21 cellular contexts compared by ENCODE assay signal in the genomic region with DNA sequence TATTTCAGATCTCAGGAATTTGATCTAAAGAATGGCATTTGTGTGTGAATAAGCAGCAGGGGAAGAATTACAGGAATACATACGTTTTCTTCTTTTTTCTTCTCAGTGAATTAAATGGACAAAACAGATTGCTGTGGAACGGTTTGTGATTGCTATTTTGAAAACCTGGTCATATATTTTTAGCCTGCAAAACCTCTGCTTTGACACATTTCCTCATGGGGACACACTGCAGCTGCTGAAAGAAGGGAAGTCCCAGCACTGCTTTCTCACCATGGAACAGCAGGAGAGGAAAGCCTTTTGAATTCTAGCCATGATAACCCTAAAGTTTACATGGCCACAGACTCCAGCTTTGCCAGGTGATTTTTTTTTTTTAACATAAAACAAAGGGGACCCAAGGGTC.
DNase-seq lines count a peak whose midpoint lies in the region; ATAC-seq, FAIRE-seq and TF ChIP-seq lines count a peak whose summit lies in the region.
"Had no signal": no experiment of that assay in that cellular context is flagged by ENCODE, and none has a peak within 500 bp of the region (broad histone marks: within the 10 kb centered on the region; RNA-seq: fewer than 3 reads in every experiment).

No MANE protein-coding gene starts in this region.

- H2BK120ac ChIP-seq in mesenchymal stem cell (ENCODE audit: low read depth, low read length), result no peak overlapping the region

- H2BK15ac ChIP-seq in mesenchymal stem cell (ENCODE audit: low read depth, poor library complexity, severe bottlenecking), result no peak overlapping the region

- H2BK12ac ChIP-seq in mesenchymal stem cell (ENCODE audit: low read length in 2 of 2), result no peak overlapping the region

- peak overlapping the region; percentile 17 to 86 (median 77); a peak in 21 of 22 replicates for H3K9ac ChIP-seq in BLaER1 treated with 17β-estradiol and CSF1 and Interleukin-3, amounts not matched to agents 10 nM and 100 nM
- no peak overlapping the region for H3K9ac ChIP-seq in astrocyte (ENCODE audit: low read length)
- no peak overlapping the region for H3K9ac ChIP-seq in mesenchymal stem cell (ENCODE audit: low read length)
- H3K9ac ChIP-seq: KMS-11 had no signal

- peaks cover 41 to 92% (median 72%) of the 10 kb centered on the region in 10 experiments for H3K4me1 ChIP-seq in BLaER1 treated with 17β-estradiol and CSF1 and Interleukin-3, amounts not matched to agents 10 nM and 100 nM
- H3K4me1 ChIP-seq in astrocyte (ENCODE audit: insufficient read depth, low read length) (peaks cover 9% of the 10 kb centered on the region), mesenchymal stem cell (ENCODE audit: control insufficient read depth, insufficient read depth, low read depth, low read length) (peaks cover 2% of the 10 kb centered on the region), esophagus squamous epithelium (peaks cover 3 to 28% (median 4%) of the 10 kb centered on the region in 3 donors)
- H3K4me1 ChIP-seq: A549 had no signal

- DNase-seq in astrocyte (ENCODE audit: low read depth), result no peak
- DNase-seq in mesenchymal stem cell, result no peak
- no peak for DNase-seq in activated T-helper 1 cell treated with anti-CD3 and anti-CD28 coated beads, Interleukin-12 subunit alpha, Interleukin-12 subunit beta, Interleukin-2, Interleukin-4 antibody, amounts not matched to agents 30 ng/mL and 10 ng/mL and 1 ng/mL, durations not matched to agents 14 hours and 24 hours and 36 hours (ENCODE audit: low spot score)
- no peak for DNase-seq in esophagus squamous epithelium (lab: John Stamatoyannopoulos, UW)
- DNase-seq in HT-29 (ENCODE audit: low spot score), result no peak
- DNase-seq in omental fat pad (ENCODE audit: low spot score), result no peak
- DNase-seq: activated naive CD8-positive, alpha-beta T cell treated with anti-CD3 and anti-CD28 coated beads, Interleukin-2, amount 50 U/mL, for 24 hours; DMS79 treated with DMSO at 0.1 percent for 48 hours; NCI-H1436; SHP77; stimulated activated CD4-positive, alpha-beta T cell treated with anti-CD3 and anti-CD28 coated beads, Interleukin-2, amount 100 ng/mL, for 24 hours had no signal

- H4K8ac ChIP-seq in mesenchymal stem cell (ENCODE audit: low read length), result no peak overlapping the region

- intact Hi-C loops in activated T-helper 1 cell treated with anti-CD3 and anti-CD28 coated beads, Interleukin-12 subunit alpha, Interleukin-12 subunit beta, Interleukin-2, Interleukin-4 antibody, amounts not matched to agents 30 ng/mL and 10 ng/mL and 1 ng/mL, durations not matched to agents 14 hours and 24 hours and 36 hours (cut with micrococcal nuclease), result loop anchor here (10.0 kb wide), 1 partner anchor 460 kb away; no protein-coding TSS in a partner anchor
- intact Hi-C loops in esophagus squamous epithelium (cut with DNase I), result no loop called here

- peak overlapping the region in 10 of 11 experiments; percentile 67 to 94 (median 86); a peak in 21 of 22 replicates for H3K27ac ChIP-seq in BLaER1 treated with 17β-estradiol and CSF1 and Interleukin-3, amounts not matched to agents 10 nM and 100 nM
- H3K27ac ChIP-seq in astrocyte (ENCODE audit: low read depth, low read length), result no peak overlapping the region
- peak overlapping the region; percentile 39 for H3K27ac ChIP-seq in mesenchymal stem cell (ENCODE audit: low read length, poor library complexity, severe bottlenecking)
- H3K27ac ChIP-seq in esophagus squamous epithelium, result peak overlapping the region in 2 of 4 donors; percentile 10 to 25
- H3K27ac ChIP-seq: A549, dorsolateral prefrontal cortex, KMS-11 had no signal

- no peak for TF ChIP-seq POLR2A in esophagus squamous epithelium (IDR thresholded peaks at IDR 0.05)

- H3K18ac ChIP-seq in mesenchymal stem cell (ENCODE audit: low read depth in 1 of 2, low read length in 2 of 2), result no peak overlapping the region

- H2AK5ac ChIP-seq in mesenchymal stem cell (ENCODE audit: low read length, severe bottlenecking), result no peak overlapping the region

- peaks cover 28% of the 10 kb centered on the region for H3K4me1 Mint-ChIP-seq in astrocyte (ENCODE audit: low read depth, unreplicated experiment)
- no peaks in the 10 kb centered on the region for H3K4me1 Mint-ChIP-seq in activated T-helper 1 cell treated with anti-CD3 and anti-CD28 coated beads, Interleukin-12 subunit alpha, Interleukin-12 subunit beta, Interleukin-2, Interleukin-4 antibody, amounts not matched to agents 30 ng/mL and 10 ng/mL and 1 ng/mL, durations not matched to agents 14 hours and 24 hours and 36 hours (ENCODE audit: low read depth)
- H3K4me1 Mint-ChIP-seq: activated naive CD8-positive, alpha-beta T cell treated with anti-CD3 and anti-CD28 coated beads, Interleukin-2, amount 50 U/mL, for 24 hours; CD14-positive monocyte; memory B cell had no signal

- FAIRE-seq in astrocyte (lab: Jason Lieb, UNC), result no peak
- FAIRE-seq: A549, islet of Langerhans, urothelium cell line had no signal

- no peak overlapping the region for H3K14ac ChIP-seq in mesenchymal stem cell (ENCODE audit: low read length in 2 of 2)

- no peaks in the 10 kb centered on the region for H3K36me3 Mint-ChIP-seq in astrocyte (ENCODE audit: low read depth, unreplicated experiment)
- no peaks in the 10 kb centered on the region for H3K36me3 Mint-ChIP-seq in activated T-helper 1 cell treated with anti-CD3 and anti-CD28 coated beads, Interleukin-12 subunit alpha, Interleukin-12 subunit beta, Interleukin-2, Interleukin-4 antibody, amounts not matched to agents 30 ng/mL and 10 ng/mL and 1 ng/mL, durations not matched to agents 14 hours and 24 hours and 36 hours (ENCODE audit: low read depth)
- H3K36me3 Mint-ChIP-seq: CD14-positive monocyte, memory B cell had no signal

- H3K27ac Mint-ChIP-seq in astrocyte (ENCODE audit: unreplicated experiment), result peak overlapping the region; percentile 0
- no peak overlapping the region for H3K27ac Mint-ChIP-seq in activated T-helper 1 cell treated with anti-CD3 and anti-CD28 coated beads, Interleukin-12 subunit alpha, Interleukin-12 subunit beta, Interleukin-2, Interleukin-4 antibody, amounts not matched to agents 30 ng/mL and 10 ng/mL and 1 ng/mL, durations not matched to agents 14 hours and 24 hours and 36 hours
- H3K27ac Mint-ChIP-seq: activated naive CD8-positive, alpha-beta T cell treated with anti-CD3 and anti-CD28 coated beads, Interleukin-2, amount 50 U/mL, for 24 hours; CD14-positive monocyte; memory B cell had no signal

- H2AFZ ChIP-seq in astrocyte (ENCODE audit: low read depth, low read length) (no peak overlapping the region), mesenchymal stem cell (ENCODE audit: low read depth, low read length) (no peak overlapping the region)

- H3K4me2 ChIP-seq in BLaER1 treated with 17β-estradiol and CSF1 and Interleukin-3, amounts not matched to agents 10 nM and 100 nM, result peak overlapping the region; percentile 71 to 93 (median 81)
- H3K4me2 ChIP-seq in astrocyte (ENCODE audit: low read length) (no peak overlapping the region), mesenchymal stem cell (ENCODE audit: low read length, poor library complexity, severe bottlenecking) (no peak overlapping the region)
- H3K4me2 ChIP-seq: A549, KMS-11 had no signal

- H2BK5ac ChIP-seq in mesenchymal stem cell (ENCODE audit: low read depth, low read length, poor library complexity, severe bottlenecking), result no peak overlapping the region

- H3K4me3 Mint-ChIP-seq in astrocyte (ENCODE audit: unreplicated experiment), result no peak overlapping the region
- H3K4me3 Mint-ChIP-seq in activated T-helper 1 cell treated with anti-CD3 and anti-CD28 coated beads, Interleukin-12 subunit alpha, Interleukin-12 subunit beta, Interleukin-2, Interleukin-4 antibody, amounts not matched to agents 30 ng/mL and 10 ng/mL and 1 ng/mL, durations not matched to agents 14 hours and 24 hours and 36 hours, result no peak overlapping the region
- H3K4me3 Mint-ChIP-seq: activated naive CD8-positive, alpha-beta T cell treated with anti-CD3 and anti-CD28 coated beads, Interleukin-2, amount 50 U/mL, for 24 hours; CD14-positive monocyte; memory B cell had no signal

- no peaks in the 10 kb centered on the region for H4K20me1 ChIP-seq in BLaER1 treated with 17β-estradiol and CSF1 and Interleukin-3, amounts not matched to agents 10 nM and 100 nM
- no peaks in the 10 kb centered on the region for H4K20me1 ChIP-seq in astrocyte (ENCODE audit: insufficient read depth, low read length)

- H3K27me3 ChIP-seq in BLaER1 treated with 17β-estradiol and CSF1 and Interleukin-3, amounts not matched to agents 10 nM and 100 nM, result no peaks in the 10 kb centered on the region
- H3K27me3 ChIP-seq in astrocyte (ENCODE audit: insufficient read depth, low read length) (no peaks in the 10 kb centered on the region), mesenchymal stem cell (ENCODE audit: control insufficient read depth in 1 of 2, insufficient read depth in 1 of 2, low read length in 2 of 2) (no peaks in the 10 kb centered on the region), esophagus squamous epithelium (no peaks in the 10 kb centered on the region)
- H3K27me3 ChIP-seq: dorsolateral prefrontal cortex had no signal

- no peak overlapping the region for H4K91ac ChIP-seq in mesenchymal stem cell (ENCODE audit: low read length)

- H3K4ac ChIP-seq in mesenchymal stem cell (ENCODE audit: low read depth in 1 of 2, low read length in 2 of 2), result no peak overlapping the region

- peaks cover 2% of the 10 kb centered on the region for H3K9me3 Mint-ChIP-seq in astrocyte (ENCODE audit: unreplicated experiment)
- no peaks in the 10 kb centered on the region for H3K9me3 Mint-ChIP-seq in activated T-helper 1 cell treated with anti-CD3 and anti-CD28 coated beads, Interleukin-12 subunit alpha, Interleukin-12 subunit beta, Interleukin-2, Interleukin-4 antibody, amounts not matched to agents 30 ng/mL and 10 ng/mL and 1 ng/mL, durations not matched to agents 14 hours and 24 hours and 36 hours

- TF ChIP-seq CTCF in astrocyte (IDR thresholded peaks at IDR 0.05; ENCODE audit: insufficient read depth, low read depth, low read length), result no peak
- no peak for TF ChIP-seq CTCF in esophagus squamous epithelium (IDR thresholded peaks at IDR 0.05)
- TF ChIP-seq CTCF in omental fat pad (IDR thresholded peaks at IDR 0.05), result no peak

- no peak overlapping the region for H3K23ac ChIP-seq in mesenchymal stem cell (ENCODE audit: low read length in 2 of 2)

- no peaks in the 10 kb centered on the region for H3K79me1 ChIP-seq in mesenchymal stem cell (replicated peaks; ENCODE audit: low read length, poor library complexity, severe bottlenecking)

- H3K36me3 ChIP-seq in BLaER1 treated with 17β-estradiol and CSF1 and Interleukin-3, amounts not matched to agents 10 nM and 100 nM, result peaks cover 0 to 15% (median 0%) of the 10 kb centered on the region in 11 experiments; a peak in 3 of 22 replicates
- H3K36me3 ChIP-seq in astrocyte (ENCODE audit: insufficient read depth, low read length) (no peaks in the 10 kb centered on the region), mesenchymal stem cell (ENCODE audit: control insufficient read depth in 1 of 2, insufficient read depth in 2 of 2, low read depth in 1 of 2, low read length in 2 of 2) (no peaks in the 10 kb centered on the region), esophagus squamous epithelium (no peaks in the 10 kb centered on the region)

- H3K4me3 ChIP-seq in BLaER1 treated with 17β-estradiol and CSF1 and Interleukin-3, amounts not matched to agents 10 nM and 100 nM, result peak overlapping the region in 9 of 10 experiments; percentile 9 to 58 (median 52); a peak in 17 of 20 replicates
- no peak overlapping the region for H3K4me3 ChIP-seq in astrocyte (ENCODE audit: insufficient read depth, low read depth, low read length)
- H3K4me3 ChIP-seq in mesenchymal stem cell (ENCODE audit: insufficient read depth in 1 of 2, low read depth in 1 of 2, low read length in 2 of 2), result no peak overlapping the region
- no peak overlapping the region for H3K4me3 ChIP-seq in esophagus squamous epithelium
- H3K4me3 ChIP-seq: A549, dorsolateral prefrontal cortex had no signal

- ATAC-seq in HG03378 (IDR thresholded peaks at IDR 0.05; ENCODE audit: unreplicated experiment) (peak; percentile 48), omental fat pad (ENCODE audit: low FRiP score) (no peak)
- ATAC-seq: A549; activated naive CD8-positive, alpha-beta T cell treated with anti-CD3 and anti-CD28 coated beads, Interleukin-2, amount 50 U/mL, for 24 hours; esophagus mucosa had no signal

- WGBS in mesenchymal stem cell, result 29% methylated on average over 2 of the region's 2 CpGs
- WGBS in esophagus squamous epithelium, 2 donors, result 7 to 16% methylated on average over 2 of the region's 2 CpGs

- no peaks in the 10 kb centered on the region for H3K79me2 ChIP-seq in astrocyte (ENCODE audit: insufficient read depth, low read length)

- peaks cover 11 to 49% (median 39%) of the 10 kb centered on the region in 11 experiments for H3K9me3 ChIP-seq in BLaER1 treated with 17β-estradiol and CSF1 and Interleukin-3, amounts not matched to agents 10 nM and 100 nM (replicated peaks in 1 of 11)
- H3K9me3 ChIP-seq in astrocyte (ENCODE audit: insufficient read depth, low read depth, low read length) (no peaks in the 10 kb centered on the region), mesenchymal stem cell (ENCODE audit: control insufficient read depth, low read length) (peaks cover 20% of the 10 kb centered on the region), esophagus squamous epithelium (peaks cover 0 to 3% (median 0%) of the 10 kb centered on the region in 3 donors)
- H3K9me3 ChIP-seq: A549 had no signal

- no peaks in the 10 kb centered on the region for H3K27me3 Mint-ChIP-seq in astrocyte (ENCODE audit: low read depth, unreplicated experiment)
- no peaks in the 10 kb centered on the region for H3K27me3 Mint-ChIP-seq in activated T-helper 1 cell treated with anti-CD3 and anti-CD28 coated beads, Interleukin-12 subunit alpha, Interleukin-12 subunit beta, Interleukin-2, Interleukin-4 antibody, amounts not matched to agents 30 ng/mL and 10 ng/mL and 1 ng/mL, durations not matched to agents 14 hours and 24 hours and 36 hours (ENCODE audit: insufficient read depth)
- H3K27me3 Mint-ChIP-seq: memory B cell had no signal

Comparison
In these comparisons a context has a peak if more than half of its experiments do, and no peak if none do; other contexts are left out.
1. H3K4me2 ChIP-seq: peak in BLaER1 treated with 17β-estradiol and CSF1 and Interleukin-3, amounts not matched to agents 10 nM and 100 nM (11 of 11); none in astrocyte (single experiment) and mesenchymal stem cell (single experiment).
2. H3K4me3 ChIP-seq: peak in BLaER1 treated with 17β-estradiol and CSF1 and Interleukin-3, amounts not matched to agents 10 nM and 100 nM (9 of 10); none in astrocyte (single experiment), mesenchymal stem cell (0 of 2) and esophagus squamous epithelium (0 of 4).
3. H3K9ac ChIP-seq: peak in BLaER1 treated with 17β-estradiol and CSF1 and Interleukin-3, amounts not matched to agents 10 nM and 100 nM (11 of 11); none in astrocyte (single experiment) and mesenchymal stem cell (single experiment).